ENCODE assay signal across 15 cellular contexts in genomic region chr2:16630463-16630862, GRCh38. TPM values are rescaled to one million over a fixed set of nuclear protein-coding genes. Genes with fewer than 3 reads are reported as not detected.
A peak's percentile ranks its signal among the peaks of the same experiment; 100 is the strongest.
DNase-seq lines count a peak whose midpoint lies in the region; ATAC-seq and TF ChIP-seq lines count a peak whose summit lies in the region.
"Had no signal": no experiment of that assay in that cellular context is flagged by ENCODE, and none has a peak within 500 bp of the region (broad histone marks: within the 10 kb centered on the region; RNA-seq: fewer than 3 reads in every experiment).

No MANE protein-coding gene starts in this region.

- H3K4me1 Mint-ChIP-seq in CD4-positive, alpha-beta T cell (ENCODE audit: low read depth), result peaks cover 15% of the 10 kb centered on the region

- H3K9me3 ChIP-seq in CD4-positive, alpha-beta T cell (ENCODE audit: control insufficient read depth, low read length), result no peaks in the 10 kb centered on the region

- ATAC-seq in CD4-positive, alpha-beta T cell (ENCODE audit: poor library complexity), result peak; percentile 37
- peak; percentile 43 for ATAC-seq in GM21423 (IDR thresholded peaks at IDR 0.05; ENCODE audit: unreplicated experiment)

- no peak overlapping the region for H3K4me3 Mint-ChIP-seq in CD4-positive, alpha-beta T cell
- H3K4me3 Mint-ChIP-seq: HFFc6 had no signal

- no peak overlapping the region for H3K27ac ChIP-seq in CD4-positive, alpha-beta T cell (ENCODE audit: low read depth, low read length)

- CTCF ChIA-PET in CD4-positive, alpha-beta T cell (lab: Charles Lee), result no interaction called here

- H3K27me3 ChIP-seq in CD4-positive, alpha-beta T cell (ENCODE audit: control insufficient read depth, insufficient read depth, low read length), result no peaks in the 10 kb centered on the region

- intact Hi-C loops in CD4-positive, alpha-beta T cell (cut with DNase I, micrococcal nuclease), result no loop called here
- intact Hi-C loops in posterior vena cava (cut with DNase I), result loop anchor here in 1 of 2 donors (5.0 kb wide), 1 partner anchor 107 kb away; no protein-coding TSS in a partner anchor

- no peaks in the 10 kb centered on the region for H3K9me3 Mint-ChIP-seq in CD4-positive, alpha-beta T cell

- H3K27ac Mint-ChIP-seq in CD4-positive, alpha-beta T cell, result no peak overlapping the region
- H3K27ac Mint-ChIP-seq: HFFc6 had no signal

- peaks cover 11% of the 10 kb centered on the region for H3K27me3 Mint-ChIP-seq in CD4-positive, alpha-beta T cell

- POLR2A ChIA-PET in CD4-positive, alpha-beta T cell (lab: Charles Lee), result no interaction called here

- no peak for TF ChIP-seq CTCF in CD4-positive, alpha-beta T cell (IDR thresholded peaks at IDR 0.05)

- H3K36me3 Mint-ChIP-seq in CD4-positive, alpha-beta T cell (ENCODE audit: low read depth), result no peaks in the 10 kb centered on the region

- no peak for DNase-seq in CD4-positive, alpha-beta T cell
- peak; percentile 66 to 90 for DNase-seq in NOMO-1 (lab: John Stamatoyannopoulos, UW; ENCODE audit: unreplicated experiment in 2 of 2)
- peak; percentile 64 for DNase-seq in germinal center (ENCODE audit: low spot score)
- DNase-seq in activated effector memory CD4-positive, alpha-beta T cell treated with Interleukin-2 at 50 U/mL for 16 hours, result no peak
- DNase-seq in COLO829 (ENCODE audit: low spot score), result no peak
- no peak for DNase-seq in islet precursor cell
- DNase-seq in posterior vena cava (ENCODE audit: low spot score), result no peak
- DNase-seq: anterior cingulate cortex; effector CD8-positive, alpha-beta T cell; glutamatergic neuron; HFFc6; NCI-H1417; T-helper 2 cell had no signal

RNA-seq across cellular contexts. Expression of gene CYRIA, which starts 35.2 kb away (rescaled TPM):
- 1 to 10 TPM; 1.3 TPM for total RNA-seq in CD4-positive, alpha-beta T cell
- 10 to 100 TPM; 22.3 to 23.5 TPM for total RNA-seq in posterior vena cava
- total RNA-seq: G401, HFFc6 had no signal

Comparison
In these comparisons a context has a peak if more than half of its experiments do, and no peak if none do; other contexts are left out.
1. DNase-seq: peak in NOMO-1 (2 of 2) and germinal center (single experiment); none in CD4-positive, alpha-beta T cell (0 of 10), activated effector memory CD4-positive, alpha-beta T cell treated with Interleukin-2 at 50 U/mL for 16 hours (single experiment), COLO829 (single experiment), islet precursor cell (single experiment) and posterior vena cava (single experiment).
2. RNA of gene CYRIA, which starts 35.2 kb away (total RNA-seq): 22.3 to 23.5 TPM in posterior vena cava; 1.3 TPM in CD4-positive, alpha-beta T cell; every median in the first group is over 10 times any median in the second.